2 cellular contexts compared by ENCODE assay signal in genomic region chr4:114590360-114590759, GRCh38. TPM values are rescaled to one million over a fixed set of nuclear protein-coding genes. Genes with fewer than 3 reads are reported as not detected.
"Had no signal": no experiment of that assay in that cellular context is flagged by ENCODE, and none has a peak within 500 bp of the region (broad histone marks: within the 10 kb centered on the region; RNA-seq: fewer than 3 reads in every experiment).

No MANE protein-coding gene starts in this region.

RNA-seq across cellular contexts. Expression of gene UGT8, which starts 8.2 kb away (rescaled TPM):
- total RNA-seq: Right ventricle myocardium inferior, SJSA1 had no signal
